ENCODE assay signal across 17 cellular contexts in genomic region chr6:166201878-166202277, GRCh38. TPM values are rescaled to one million over a fixed set of nuclear protein-coding genes. Genes with fewer than 3 reads are reported as not detected.
DNase-seq lines count a peak whose midpoint lies in the region; ATAC-seq and FAIRE-seq lines count a peak whose summit lies in the region.
"Had no signal": no experiment of that assay in that cellular context is flagged by ENCODE, and none has a peak within 500 bp of the region (broad histone marks: within the 10 kb centered on the region; RNA-seq: fewer than 3 reads in every experiment).

No MANE protein-coding gene starts in this region.

- ATAC-seq in GM18498 (IDR thresholded peaks at IDR 0.05; ENCODE audit: unreplicated experiment): peak; percentile 4
- peak; percentile 3 for ATAC-seq in GM21381 (IDR thresholded peaks at IDR 0.05; ENCODE audit: unreplicated experiment)
- peak; percentile 2 for ATAC-seq in HG02943 (IDR thresholded peaks at IDR 0.05; ENCODE audit: low read depth, unreplicated experiment)

- H2AFZ ChIP-seq in Karpas-422 (ENCODE audit: low read length): no peak overlapping the region
- H2AFZ ChIP-seq: neural progenitor cell had no signal

- H3K79me2 ChIP-seq in Karpas-422 (ENCODE audit: low read length): no peaks in the 10 kb centered on the region

- peak overlapping the region; percentile 91 for H3K4me2 ChIP-seq in Karpas-422 (ENCODE audit: low read depth, low read length, poor library complexity, severe bottlenecking)
- H3K4me2 ChIP-seq: neural progenitor cell, smooth muscle cell had no signal

- H3K4me3 ChIP-seq in Karpas-422 (ENCODE audit: low read length): peak overlapping the region; percentile 47
- H3K4me3 ChIP-seq: neural progenitor cell, smooth muscle cell, uterus had no signal

- H3K36me3 ChIP-seq in Karpas-422 (ENCODE audit: insufficient read depth, low read length): no peaks in the 10 kb centered on the region
- H3K36me3 ChIP-seq: neural progenitor cell, uterus had no signal

- peaks cover 69% of the 10 kb centered on the region for H3K4me1 ChIP-seq in Karpas-422 (ENCODE audit: low read length)
- H3K4me1 ChIP-seq: uterus had no signal

- peak overlapping the region; percentile 99 for H3K27ac ChIP-seq in Karpas-422 (ENCODE audit: low read length)
- H3K27ac ChIP-seq: neural progenitor cell, uterus had no signal

- H3K9me3 ChIP-seq in Karpas-422 (ENCODE audit: low read length): no peaks in the 10 kb centered on the region
- H3K9me3 ChIP-seq: uterus had no signal

- H3K9me2 ChIP-seq in Karpas-422 (replicated peaks; ENCODE audit: insufficient read depth, low read length): no peaks in the 10 kb centered on the region

- H3K27me3 ChIP-seq in Karpas-422 (ENCODE audit: low read length): no peaks in the 10 kb centered on the region
- H3K27me3 ChIP-seq: uterus had no signal

- DNase-seq in Karpas-422 (no peak), putamen (ENCODE audit: low spot score) (no peak), HT-29 (ENCODE audit: low spot score) (no peak), NCI-H146 (lab: John Stamatoyannopoulos, UW) (no peak), frontal cortex (ENCODE audit: low spot score in 2 of 2) (no peak)
- DNase-seq: activated T-cell treated with anti-CD3 and anti-CD28 coated beads, Interleukin-2, amount 50 U/mL, for 24 hours; effector CD8-positive, alpha-beta T cell; NCI-H1092; NCI-H524; uterus had no signal

- peak overlapping the region; percentile 68 for H3K9ac ChIP-seq in Karpas-422 (ENCODE audit: low read length)
- H3K9ac ChIP-seq: neural progenitor cell had no signal

- H4K20me1 ChIP-seq in Karpas-422 (ENCODE audit: insufficient read depth, low read depth, low read length): no peaks in the 10 kb centered on the region

- FAIRE-seq in frontal cortex (lab: Jason Lieb, UNC): no peak
- FAIRE-seq: G401.6 had no signal

RNA-seq across cellular contexts. Expression of gene TBXT, which starts 34.2 kb away (rescaled TPM):
- total RNA-seq in Karpas-422 (2014; rRNA removed; shearing (Covaris generic); ENCODE audit: low replicate concordance): 11.3 and 12.2 TPM in 2 replicates
- total RNA-seq in HT-29 (2014; rRNA removed; shearing (Covaris generic)): not detected in 2 replicates
- total RNA-seq in frontal cortex: not detected
- total RNA-seq: glomerular endothelial cell, smooth muscle cell, uterus had no signal

Comparison
In these comparisons a context has a peak if more than half of its experiments do, and no peak if none do; other contexts are left out.
1. RNA of gene TBXT, which starts 34.2 kb away (total RNA-seq): 11.3 to 12.2 TPM in Karpas-422; not detected in HT-29 and not detected in frontal cortex (single experiment); every median in the first group is over 10 times any median in the second.
2. Peak in every context shown above with its lines, with median percentiles within 50 percentile points of each other: ATAC-seq.